ENCODE assay signal across 21 cellular contexts in the genomic region with DNA sequence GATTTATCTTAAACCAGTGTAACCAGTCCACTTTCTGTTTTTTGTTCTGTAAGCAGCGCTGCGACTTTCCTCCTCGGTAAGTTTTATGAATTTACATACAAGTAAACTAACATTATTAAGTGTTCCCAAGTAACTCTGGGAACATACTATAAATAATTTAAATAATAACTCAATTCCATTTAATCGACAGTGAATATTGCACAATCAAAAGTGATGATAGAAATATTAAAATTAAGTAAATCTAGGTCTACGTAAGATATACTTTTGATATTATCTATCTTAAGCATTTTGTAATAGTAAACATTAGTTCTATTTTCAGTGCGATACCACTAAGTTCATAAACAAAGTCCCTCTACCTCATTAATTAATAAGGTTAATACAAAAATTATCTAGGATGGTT. TPM values are rescaled to one million over a fixed set of nuclear protein-coding genes. Genes with fewer than 3 reads are reported as not detected.
DNase-seq lines count a peak whose midpoint lies in the region; ATAC-seq, FAIRE-seq and TF ChIP-seq lines count a peak whose summit lies in the region.
"Had no signal": no experiment of that assay in that cellular context is flagged by ENCODE, and none has a peak within 500 bp of the region (broad histone marks: within the 10 kb centered on the region; RNA-seq: fewer than 3 reads in every experiment).

No MANE protein-coding gene starts in this region.

- H3K36me3 Mint-ChIP-seq in activated naive CD8-positive, alpha-beta T cell treated with anti-CD3 and anti-CD28 coated beads, Interleukin-2, amount 50 U/mL, for 24 hours (ENCODE audit: low read depth), result no peaks in the 10 kb centered on the region
- H3K36me3 Mint-ChIP-seq: CD4-positive, alpha-beta memory T cell had no signal

- peaks cover 43% of the 10 kb centered on the region for H3K27me3 Mint-ChIP-seq in activated naive CD8-positive, alpha-beta T cell treated with anti-CD3 and anti-CD28 coated beads, Interleukin-2, amount 50 U/mL, for 24 hours

- H3K4me3 Mint-ChIP-seq in activated naive CD8-positive, alpha-beta T cell treated with anti-CD3 and anti-CD28 coated beads, Interleukin-2, amount 50 U/mL, for 24 hours, result no peak overlapping the region
- H3K4me3 Mint-ChIP-seq: CD4-positive, alpha-beta memory T cell; HFFc6 had no signal

- H3K27me3 ChIP-seq in body of pancreas (no peaks in the 10 kb centered on the region), skeletal muscle tissue (ENCODE audit: control insufficient read depth in 3 of 3, insufficient read depth in 3 of 3, low read length in 3 of 3) (no peaks in the 10 kb centered on the region)
- H3K27me3 ChIP-seq: BE2C had no signal

- H3K9me3 Mint-ChIP-seq in activated naive CD8-positive, alpha-beta T cell treated with anti-CD3 and anti-CD28 coated beads, Interleukin-2, amount 50 U/mL, for 24 hours, result no peaks in the 10 kb centered on the region
- H3K9me3 Mint-ChIP-seq: CD4-positive, alpha-beta memory T cell; HFFc6 had no signal

- no peaks in the 10 kb centered on the region for H3K9me3 ChIP-seq in body of pancreas
- H3K9me3 ChIP-seq in kidney (ENCODE audit: control insufficient read depth in 1 of 2, low read length in 2 of 2), result no peaks in the 10 kb centered on the region
- H3K9me3 ChIP-seq in skeletal muscle tissue (ENCODE audit: control insufficient read depth in 3 of 3, low read length in 3 of 3), result no peaks in the 10 kb centered on the region
- H3K9me3 ChIP-seq: BE2C had no signal

- DNase-seq in body of pancreas (no peak), kidney (no peak), NK-92 (lab: John Stamatoyannopoulos, UW; ENCODE audit: unreplicated experiment) (no peak)
- DNase-seq in activated naive CD8-positive, alpha-beta T cell treated with anti-CD3 and anti-CD28 coated beads, Interleukin-2, amount 50 U/mL, for 24 hours, result no peak
- DNase-seq: BE2C; CD4-positive, alpha-beta memory T cell; DND-41; GDM1; HFFc6; KG1; NCI-H1092; NCI-H226; NCI-H526; NK-92 treated with Interleukin-12 subunit alpha and Interleukin-12 subunit beta, amount 100 ng/mL, for 24 hours; OCI-M1; RPMI8226 had no signal

- intact Hi-C loops in body of pancreas (cut with DNase I) (no loop called here), kidney (cut with DNase I) (no loop called here)

- WGBS in body of pancreas, 2 donors, result 43 to 51% methylated on average over 6 of the region's 6 CpGs

- H3K27ac ChIP-seq in VCaP (peak overlapping the region; percentile 100), body of pancreas (peak overlapping the region in 3 of 4 donors; percentile 80 to 100 (median 98)), kidney (ENCODE audit: low read depth in 2 of 2, low read length in 2 of 2) (no peak overlapping the region), skeletal muscle tissue (ENCODE audit: low read depth, low read length) (peak overlapping the region; percentile 62)

- TF ChIP-seq POLR2A in body of pancreas (IDR thresholded peaks at IDR 0.05), result no peak

- ATAC-seq in body of pancreas (no peak), HG03378 (IDR thresholded peaks at IDR 0.05; ENCODE audit: unreplicated experiment) (no peak)
- no peak for ATAC-seq in activated naive CD8-positive, alpha-beta T cell treated with anti-CD3 and anti-CD28 coated beads, Interleukin-2, amount 50 U/mL, for 24 hours

- no peak for TF ChIP-seq CTCF in VCaP (conservative IDR thresholded peaks at IDR 0.05)
- TF ChIP-seq CTCF in body of pancreas (IDR thresholded peaks at IDR 0.05), result no peak
- TF ChIP-seq CTCF in kidney (IDR thresholded peaks at IDR 0.05; ENCODE audit: borderline replicate concordance, extremely low read depth, insufficient read depth), result no peak

- H3K4me3 ChIP-seq in body of pancreas, result no peak overlapping the region
- H3K4me3 ChIP-seq in kidney (ENCODE audit: low read length in 2 of 2), result no peak overlapping the region
- H3K4me3 ChIP-seq in skeletal muscle tissue (ENCODE audit: low read length in 3 of 3), result peak overlapping the region in 1 of 3 donors; percentile 59

- H3K36me3 ChIP-seq in body of pancreas (replicated peaks in 1 of 2; ENCODE audit: insufficient read depth in 1 of 2, low read depth in 2 of 2) (no peaks in the 10 kb centered on the region), kidney (ENCODE audit: control insufficient read depth in 1 of 2, insufficient read depth in 2 of 2, low read length in 2 of 2) (peaks cover 8 to 11% of the 10 kb centered on the region in 2 donors), skeletal muscle tissue (ENCODE audit: control insufficient read depth in 3 of 3, insufficient read depth in 3 of 3, low read length in 3 of 3) (peaks cover 0 to 6% (median 3%) of the 10 kb centered on the region in 3 donors)

- FAIRE-seq in kidney (lab: Jason Lieb, UNC), result peak; percentile 78
- FAIRE-seq: D721Med, H1 had no signal

- H3K9ac ChIP-seq in kidney (ENCODE audit: low read length in 2 of 2) (no peak overlapping the region), skeletal muscle tissue (ENCODE audit: low read depth in 1 of 3, low read length in 3 of 3) (peak overlapping the region in 2 of 3 donors; percentile 64 to 71)

- peaks cover 4% of the 10 kb centered on the region for H3K4me1 Mint-ChIP-seq in activated naive CD8-positive, alpha-beta T cell treated with anti-CD3 and anti-CD28 coated beads, Interleukin-2, amount 50 U/mL, for 24 hours

- H3K27ac Mint-ChIP-seq in activated naive CD8-positive, alpha-beta T cell treated with anti-CD3 and anti-CD28 coated beads, Interleukin-2, amount 50 U/mL, for 24 hours, result no peak overlapping the region
- H3K27ac Mint-ChIP-seq: CD4-positive, alpha-beta memory T cell; HFFc6 had no signal

- H3K4me1 ChIP-seq in body of pancreas (peaks cover 76% of the 10 kb centered on the region), kidney (ENCODE audit: control insufficient read depth in 1 of 2, insufficient read depth in 1 of 2, low read depth in 1 of 2, low read length in 2 of 2) (peaks cover 7 to 26% of the 10 kb centered on the region in 2 donors), skeletal muscle tissue (ENCODE audit: control insufficient read depth in 3 of 3, insufficient read depth in 3 of 3, low read length in 3 of 3) (peaks cover 38 to 59% (median 54%) of the 10 kb centered on the region in 3 donors)

RNA-seq across cellular contexts. Expression of a gene that starts 7.8 kb away (rescaled TPM):
- total RNA-seq in body of pancreas, result 10 to 100 TPM; 47.0 to 65.9 TPM
- total RNA-seq in kidney, result 112 TPM
- 15.6 TPM for polyA plus RNA-seq in kidney (ENCODE audit: insufficient read depth, low read depth, low replicate concordance)
- total RNA-seq in skeletal muscle tissue, result 95.0 TPM
- total RNA-seq: CD4-positive, alpha-beta memory T cell had no signal
- polyA plus RNA-seq: CD4-positive, alpha-beta memory T cell had no signal

Comparison
In these comparisons a context has a peak if more than half of its experiments do, and no peak if none do; other contexts are left out.
1. H3K27ac ChIP-seq: peak in VCaP (single experiment), body of pancreas (3 of 4) and skeletal muscle tissue (single experiment); none in kidney (0 of 2).
2. H3K9ac ChIP-seq: peak in skeletal muscle tissue (2 of 3); none in kidney (0 of 2).